In the genomic region with DNA sequence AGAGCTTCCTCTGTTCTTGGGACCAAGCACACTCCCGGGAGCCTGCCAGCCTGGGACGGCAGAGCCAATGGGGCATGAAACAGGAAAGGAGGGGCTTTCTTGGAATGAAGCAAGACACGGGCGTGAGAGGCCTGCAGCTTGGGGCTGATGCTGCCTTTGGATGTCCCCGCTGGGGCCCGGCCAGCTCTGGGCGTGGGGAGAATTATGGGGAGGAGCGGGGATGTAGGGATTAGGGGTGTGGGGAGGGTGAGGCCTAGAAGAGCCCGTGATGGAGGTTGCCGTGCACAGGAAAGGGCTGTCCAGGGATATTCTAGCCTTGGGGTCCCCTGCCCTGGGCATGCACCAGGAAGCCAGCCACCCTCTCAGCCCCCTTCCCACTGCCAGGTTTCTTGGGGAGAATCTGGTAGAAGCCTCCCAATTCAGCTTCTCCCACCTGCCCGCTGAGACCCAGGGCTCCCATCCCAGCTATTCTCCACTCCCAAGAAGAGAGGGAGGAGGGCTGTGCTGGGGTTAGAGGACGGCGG, we compare ENCODE assay signal across 13 cellular contexts. TPM values are rescaled to one million over a fixed set of nuclear protein-coding genes. Genes with fewer than 3 reads are reported as not detected.
A peak's percentile ranks its signal among the peaks of the same experiment; 100 is the strongest.
DNase-seq lines count a peak whose midpoint lies in the region; ATAC-seq lines count a peak whose summit lies in the region.
"Had no signal": no experiment of that assay in that cellular context is flagged by ENCODE, and none has a peak within 500 bp of the region (broad histone marks: within the 10 kb centered on the region; RNA-seq: fewer than 3 reads in every experiment).

No MANE protein-coding gene starts in this region.

- no peak for ATAC-seq in T-helper 17 cell
- no peak for ATAC-seq in activated T-cell treated with anti-CD3 and anti-CD28 coated beads, Interleukin-2, amount 50 U/mL, for 72 hours (replicated peaks in 1 of 2)

- peak; percentile 50 for DNase-seq in activated effector memory CD4-positive, alpha-beta T cell treated with anti-CD3 and anti-CD28 coated beads, Interleukin-2, amount 50 U/mL, for 16 hours
- DNase-seq in activated effector memory CD4-positive, alpha-beta T cell treated with Interleukin-2 at 50 U/mL for 16 hours: no peak
- DNase-seq in T-helper 17 cell (no peak), mesenteric fat pad (ENCODE audit: low spot score) (peak; percentile 78), ureter (ENCODE audit: low spot score) (peak; percentile 42), NCI-H345 (lab: John Stamatoyannopoulos, UW) (no peak), NCI-H2171 (lab: John Stamatoyannopoulos, UW) (no peak)
- no peak for DNase-seq in activated T-cell treated with anti-CD3 and anti-CD28 coated beads, Interleukin-2, amount 50 U/mL, for 72 hours

- peaks cover 3% of the 10 kb centered on the region for H3K36me3 Mint-ChIP-seq in T-helper 17 cell (ENCODE audit: low read depth)
- H3K36me3 Mint-ChIP-seq in activated T-cell treated with anti-CD3 and anti-CD28 coated beads, Interleukin-2, amount 50 U/mL, for 72 hours (ENCODE audit: insufficient read depth in 2 of 2): no peaks in the 10 kb centered on the region

- peaks cover 5% of the 10 kb centered on the region for H3K27me3 Mint-ChIP-seq in T-helper 17 cell
- H3K27me3 Mint-ChIP-seq in activated T-cell treated with anti-CD3 and anti-CD28 coated beads, Interleukin-2, amount 50 U/mL, for 72 hours (ENCODE audit: low read depth): peaks cover 8% of the 10 kb centered on the region

- H3K4me3 Mint-ChIP-seq in T-helper 17 cell: peak overlapping the region; percentile 41
- no peak overlapping the region for H3K4me3 Mint-ChIP-seq in activated T-cell treated with anti-CD3 and anti-CD28 coated beads, Interleukin-2, amount 50 U/mL, for 72 hours
- H3K4me3 Mint-ChIP-seq: activated T-cell treated with anti-CD3 and anti-CD28 coated beads, Interleukin-2, amount 50 U/mL, for 24 hours; CD4-positive, alpha-beta T cell; endodermal cell; neural crest cell had no signal

- H3K9me3 Mint-ChIP-seq in activated T-cell treated with anti-CD3 and anti-CD28 coated beads, Interleukin-2, amount 50 U/mL, for 72 hours: no peaks in the 10 kb centered on the region
- H3K9me3 Mint-ChIP-seq: activated T-cell treated with anti-CD3 and anti-CD28 coated beads, Interleukin-2, amount 50 U/mL, for 24 hours; CD4-positive, alpha-beta T cell; endodermal cell; neural crest cell had no signal

- peaks cover 8% of the 10 kb centered on the region for H3K4me1 Mint-ChIP-seq in T-helper 17 cell
- peaks cover 16% of the 10 kb centered on the region for H3K4me1 Mint-ChIP-seq in activated T-cell treated with anti-CD3 and anti-CD28 coated beads, Interleukin-2, amount 50 U/mL, for 72 hours (ENCODE audit: low read depth)
- H3K4me1 Mint-ChIP-seq: endodermal cell had no signal

- H3K9me3 ChIP-seq in T-helper 17 cell (ENCODE audit: control insufficient read depth, low read length, poor library complexity, severe bottlenecking): no peaks in the 10 kb centered on the region
- H3K9me3 ChIP-seq: right lobe of liver had no signal

- peak overlapping the region; percentile 54 for H3K27ac Mint-ChIP-seq in T-helper 17 cell
- H3K27ac Mint-ChIP-seq in activated T-cell treated with anti-CD3 and anti-CD28 coated beads, Interleukin-2, amount 50 U/mL, for 72 hours: no peak overlapping the region
- H3K27ac Mint-ChIP-seq: CD4-positive, alpha-beta T cell; endodermal cell had no signal

RNA-seq across cellular contexts. Expression of gene NXPH3, which starts 20.1 kb away (rescaled TPM):
- not detected for total RNA-seq in T-helper 17 cell
- 3.8 TPM for total RNA-seq in mesenteric fat pad
- total RNA-seq in ureter: 9.2 TPM
- 1 to 10 TPM in 1 of 2 donors, under 1 TPM in 1; 0.44 to 1.2 TPM for total RNA-seq in activated T-cell treated with anti-CD3 and anti-CD28 coated beads, Interleukin-2, amount 50 U/mL, for 72 hours
- total RNA-seq: CD4-positive, alpha-beta T cell had no signal

Comparison
In these comparisons a context has a peak if more than half of its experiments do, and no peak if none do; other contexts are left out.
1. DNase-seq: peak in activated effector memory CD4-positive, alpha-beta T cell treated with anti-CD3 and anti-CD28 coated beads, Interleukin-2, amount 50 U/mL, for 16 hours (single experiment), mesenteric fat pad (single experiment) and ureter (single experiment); none in activated effector memory CD4-positive, alpha-beta T cell treated with Interleukin-2 at 50 U/mL for 16 hours (single experiment), T-helper 17 cell (0 of 3), activated T-cell treated with anti-CD3 and anti-CD28 coated beads, Interleukin-2, amount 50 U/mL, for 72 hours (0 of 2), NCI-H345 (single experiment) and NCI-H2171 (single experiment).